In genomic region chr22:29716814-29717213, GRCh38 we compare ENCODE assay signal across 8 cellular contexts. TPM values are rescaled to one million over a fixed set of nuclear protein-coding genes. Genes with fewer than 3 reads are reported as not detected.
A peak's percentile ranks its signal among the peaks of the same experiment; 100 is the strongest.
DNase-seq lines count a peak whose midpoint lies in the region; ATAC-seq and TF ChIP-seq lines count a peak whose summit lies in the region.

No MANE protein-coding gene starts in this region.

- DNase-seq in GM13977 (ENCODE audit: low spot score) (peak; percentile 70), MV-4-11 (lab: John Stamatoyannopoulos, UW) (peak; percentile 32), brain microvascular endothelial cell (peak; percentile 66), left colon (peak; percentile 44 to 64), COR-L47 (lab: John Stamatoyannopoulos, UW) (no peak), NCI-H524 treated with DMSO at 0.1 percent for 48 hours (lab: John Stamatoyannopoulos, UW) (no peak)

- TF ChIP-seq CTCF in GM13977 (IDR thresholded peaks at IDR 0.05; ENCODE audit: extremely low read depth, insufficient read depth, missing control alignments) (no peak), brain microvascular endothelial cell (IDR thresholded peaks at IDR 0.05; ENCODE audit: low read depth, low read length, missing control alignments) (no peak)

- no peak overlapping the region for H3K4me3 ChIP-seq in brain microvascular endothelial cell (ENCODE audit: low read depth, low read length)

- in situ Hi-C loops in GM13977 (cut with MboI; ENCODE audit: low pct_unique_long_range_greater_than_20kb, low sequenced_read_pairs, unreplicated experiment): no loop called here
- in situ Hi-C loops in brain microvascular endothelial cell (cut with HindIII; ENCODE audit: low pct_ligation_motif_present, low sequenced_read_pairs): no loop called here

- intact Hi-C loops in left colon (cut with DNase I, micrococcal nuclease): no loop called here

- H3K27ac ChIP-seq in brain microvascular endothelial cell: no peak overlapping the region

- H3K36me3 ChIP-seq in brain microvascular endothelial cell (replicated peaks): no peaks in the 10 kb centered on the region

- H3K27me3 ChIP-seq in brain microvascular endothelial cell (replicated peaks): peaks cover 19% of the 10 kb centered on the region

- ATAC-seq in left colon (peak; percentile 85), HG03097 (IDR thresholded peaks at IDR 0.05; ENCODE audit: low FRiP score, unreplicated experiment) (no peak), GM19035 (IDR thresholded peaks at IDR 0.05; ENCODE audit: unreplicated experiment) (no peak)

RNA-seq across cellular contexts. Expression of gene CABP7, which starts 3.0 kb away (rescaled TPM):
- under 1 TPM in 1 of 2 donors, not detected in 1; 0.12 TPM for total RNA-seq in left colon

RNA-seq across cellular contexts. Expression of gene ZMAT5, which starts 50.0 kb away (rescaled TPM):
- total RNA-seq in left colon: 10 to 100 TPM; 12.7 TPM

RNA-seq across cellular contexts. Expression of gene UQCR10, which starts 50.4 kb away (rescaled TPM):
- total RNA-seq in left colon: 100 to 1,000 TPM; 157 to 198 TPM

Comparison
In these comparisons a context has a peak if more than half of its experiments do, and no peak if none do; other contexts are left out.
1. DNase-seq: peak in GM13977 (single experiment), MV-4-11 (single experiment), brain microvascular endothelial cell (single experiment) and left colon (2 of 2); none in COR-L47 (single experiment) and NCI-H524 treated with DMSO at 0.1 percent for 48 hours (single experiment).